18 cellular contexts compared by ENCODE assay signal in genomic region chr15:41102854-41103253, GRCh38.
"Had no signal": no experiment of that assay in that cellular context is flagged by ENCODE, and none has a peak within 500 bp of the region (broad histone marks: within the 10 kb centered on the region; RNA-seq: fewer than 3 reads in every experiment).

No MANE protein-coding gene starts in this region.

- H3K9me3 ChIP-seq: gastrocnemius medialis, left ventricle myocardium inferior, right atrium auricular region, upper lobe of right lung had no signal

- H3K4me3 Mint-ChIP-seq: activated naive CD8-positive, alpha-beta T cell treated with anti-CD3 and anti-CD28 coated beads for 36 hours; stimulated activated memory B cell treated with anti-CD40 and anti-IgM and Interleukin-4, amounts not matched to agents 10 μg/mL and 1 μg/mL and 100 μg/mL, for 72 hours; T-helper 1 cell treated with Interleukin-12 subunit alpha and Interleukin-12 subunit beta and Interleukin-4 antibody, amounts not matched to agents 30 μg/mL and 1 μg/mL, for 36 hours had no signal

- H3K4me1 ChIP-seq: right atrium auricular region had no signal

- H3K36me3 ChIP-seq: cardiac muscle cell had no signal

- DNase-seq: activated CD4-positive, alpha-beta T cell treated with anti-CD3 and anti-CD28 coated beads, Interleukin-2, amount 50 U/mL, for 1 hour; activated CD8-positive, alpha-beta memory T cell treated with anti-CD3 and anti-CD28 coated beads for 24 hours; activated CD8-positive, alpha-beta memory T cell treated with anti-CD3 and anti-CD28 coated beads, Interleukin-2, amount 50 U/mL, for 48 hours; activated gamma-delta T cell treated with Interleukin-2 at 50 U/mL for 16 hours; activated naive CD8-positive, alpha-beta T cell treated with anti-CD3 and anti-CD28 coated beads for 36 hours; amniotic stem cell; gastrocnemius medialis; left ventricle myocardium inferior; occipital lobe; small intestine; stimulated activated CD4-positive, alpha-beta T cell treated with anti-CD3 and anti-CD28 coated beads, Interleukin-15, amount 100 ng/mL, for 24 hours; stimulated activated CD4-positive, alpha-beta T cell treated with anti-CD3 and anti-CD28 coated beads, Interleukin-4, amount 100 ng/mL, for 24 hours; upper lobe of right lung had no signal

- H3K27me3 Mint-ChIP-seq: activated naive CD8-positive, alpha-beta T cell treated with anti-CD3 and anti-CD28 coated beads for 36 hours; stimulated activated memory B cell treated with anti-CD40 and anti-IgM and Interleukin-4, amounts not matched to agents 10 μg/mL and 1 μg/mL and 100 μg/mL, for 72 hours had no signal

- H3K27ac ChIP-seq: cardiac muscle cell, gastrocnemius medialis, left ventricle myocardium inferior, right atrium auricular region, upper lobe of right lung had no signal

- H3K27ac Mint-ChIP-seq: activated naive CD8-positive, alpha-beta T cell treated with anti-CD3 and anti-CD28 coated beads for 36 hours; stimulated activated memory B cell treated with anti-CD40 and anti-IgM and Interleukin-4, amounts not matched to agents 10 μg/mL and 1 μg/mL and 100 μg/mL, for 72 hours; T-helper 1 cell treated with Interleukin-12 subunit alpha and Interleukin-12 subunit beta and Interleukin-4 antibody, amounts not matched to agents 30 μg/mL and 1 μg/mL, for 36 hours had no signal

- H3K9me3 Mint-ChIP-seq: activated naive CD8-positive, alpha-beta T cell treated with anti-CD3 and anti-CD28 coated beads for 36 hours; stimulated activated memory B cell treated with anti-CD40 and anti-IgM and Interleukin-4, amounts not matched to agents 10 μg/mL and 1 μg/mL and 100 μg/mL, for 72 hours; T-helper 1 cell treated with Interleukin-12 subunit alpha and Interleukin-12 subunit beta and Interleukin-4 antibody, amounts not matched to agents 30 μg/mL and 1 μg/mL, for 36 hours had no signal

- ATAC-seq: activated CD4-positive, CD25-positive, alpha-beta regulatory T cell treated with anti-CD3 and anti-CD28 coated beads, Interleukin-2, amount 50 U/mL, for 24 hours; gastrocnemius medialis; stimulated activated memory B cell treated with anti-CD40 and anti-IgM and Interleukin-4, amounts not matched to agents 10 μg/mL and 1 μg/mL and 100 μg/mL, for 72 hours; upper lobe of right lung had no signal

- H3K4me3 ChIP-seq: cardiac muscle cell, gastrocnemius medialis, left ventricle myocardium inferior, right atrium auricular region, upper lobe of right lung had no signal

- H3K27me3 ChIP-seq: cardiac muscle cell, gastrocnemius medialis, right atrium auricular region, upper lobe of right lung had no signal
